ENCODE assay signal across 19 cellular contexts in genomic region chr22:19972652-19973550, GRCh38.
"Had no signal": no experiment of that assay in that cellular context is flagged by ENCODE, and none has a peak within 500 bp of the region (broad histone marks: within the 10 kb centered on the region; RNA-seq: fewer than 3 reads in every experiment).

No MANE protein-coding gene starts in this region.

- H3K4me1 ChIP-seq: parathyroid adenoma had no signal

- ATAC-seq: activated CD4-positive, CD25-positive, alpha-beta regulatory T cell treated with anti-CD3 and anti-CD28 coated beads, Interleukin-2, amount 50 U/mL, for 24 hours; activated naive CD8-positive, alpha-beta T cell treated with anti-CD3 and anti-CD28 coated beads, Interleukin-2, amount 50 U/mL, for 24 hours; heart left ventricle; left lobe of liver; right cardiac atrium had no signal

- H3K4me3 Mint-ChIP-seq: activated CD4-positive, alpha-beta memory T cell treated with anti-CD3 and anti-CD28 coated beads, Interleukin-2, amount 10 ng/mL, durations not matched to agents 7 days and 5 days; activated CD4-positive, alpha-beta T cell treated with anti-CD3 and anti-CD28 coated beads, Interleukin-2, amount 10 ng/mL, durations not matched to agents 24 days and 14 days; activated naive CD8-positive, alpha-beta T cell treated with anti-CD3 and anti-CD28 coated beads, Interleukin-2, amount 50 U/mL, for 24 hours; brain; nephron; stimulated activated naive CD8-positive, alpha-beta T cell treated with anti-CD3 and anti-CD28 coated beads, Interleukin-15, amount 100 ng/mL, for 72 hours; T-helper 1 cell treated with Interleukin-12 subunit alpha and Interleukin-12 subunit beta and Interleukin-4 antibody, amounts not matched to agents 30 μg/mL and 1 μg/mL, for 36 hours had no signal

- H3K36me3 ChIP-seq: transverse colon had no signal

- H3K9me3 ChIP-seq: heart left ventricle, transverse colon had no signal

- H3K27ac ChIP-seq: epithelial cell of prostate, parathyroid adenoma, transverse colon had no signal

- DNase-seq: activated CD4-positive, alpha-beta memory T cell treated with anti-CD3 and anti-CD28 coated beads, Interleukin-2, amount 10 ng/mL, durations not matched to agents 7 days and 5 days; activated CD4-positive, alpha-beta T cell treated with anti-CD3 and anti-CD28 coated beads, Interleukin-2, amount 10 ng/mL, durations not matched to agents 24 days and 14 days; activated effector memory CD4-positive, alpha-beta T cell treated with anti-CD3 and anti-CD28 coated beads, Interleukin-2, amount 50 U/mL, for 16 hours; activated naive CD4-positive, alpha-beta T cell treated with anti-CD3 and anti-CD28 coated beads, Interleukin-2, amount 50 U/mL, for 16 hours; activated naive CD8-positive, alpha-beta T cell treated with anti-CD3 and anti-CD28 coated beads, Interleukin-2, amount 50 U/mL, for 24 hours; anterior cingulate cortex; heart left ventricle; nucleus accumbens; right cardiac atrium; stimulated activated CD4-positive, alpha-beta T cell treated with anti-CD3 and anti-CD28 coated beads, Interleukin-1b, Interleukin-23, amount 100 ng/mL, for 48 hours; stimulated activated naive CD8-positive, alpha-beta T cell treated with anti-CD3 and anti-CD28 coated beads, Interleukin-15, amount 100 ng/mL, for 72 hours; transverse colon had no signal

- H2AFZ ChIP-seq: parathyroid adenoma had no signal

- H3K27ac Mint-ChIP-seq: activated CD4-positive, alpha-beta memory T cell treated with anti-CD3 and anti-CD28 coated beads, Interleukin-2, amount 10 ng/mL, durations not matched to agents 7 days and 5 days; activated CD4-positive, alpha-beta T cell treated with anti-CD3 and anti-CD28 coated beads, Interleukin-2, amount 10 ng/mL, durations not matched to agents 24 days and 14 days; activated naive CD8-positive, alpha-beta T cell treated with anti-CD3 and anti-CD28 coated beads, Interleukin-2, amount 50 U/mL, for 24 hours; nephron; T-helper 1 cell treated with Interleukin-12 subunit alpha and Interleukin-12 subunit beta and Interleukin-4 antibody, amounts not matched to agents 30 μg/mL and 1 μg/mL, for 36 hours had no signal

- H3K27me3 ChIP-seq: heart left ventricle, transverse colon had no signal

- H3K9me3 Mint-ChIP-seq: activated CD4-positive, alpha-beta memory T cell treated with anti-CD3 and anti-CD28 coated beads, Interleukin-2, amount 10 ng/mL, durations not matched to agents 7 days and 5 days; activated CD4-positive, alpha-beta T cell treated with anti-CD3 and anti-CD28 coated beads, Interleukin-2, amount 10 ng/mL, durations not matched to agents 24 days and 14 days; activated naive CD8-positive, alpha-beta T cell treated with anti-CD3 and anti-CD28 coated beads, Interleukin-2, amount 50 U/mL, for 24 hours; brain; nephron; stimulated activated naive CD8-positive, alpha-beta T cell treated with anti-CD3 and anti-CD28 coated beads, Interleukin-15, amount 100 ng/mL, for 72 hours; T-helper 1 cell treated with Interleukin-12 subunit alpha and Interleukin-12 subunit beta and Interleukin-4 antibody, amounts not matched to agents 30 μg/mL and 1 μg/mL, for 36 hours had no signal

- H3K4me3 ChIP-seq: heart left ventricle, transverse colon had no signal

- H3K9ac ChIP-seq: parathyroid adenoma had no signal

- H3K27me3 Mint-ChIP-seq: activated CD4-positive, alpha-beta memory T cell treated with anti-CD3 and anti-CD28 coated beads, Interleukin-2, amount 10 ng/mL, durations not matched to agents 7 days and 5 days; activated CD4-positive, alpha-beta T cell treated with anti-CD3 and anti-CD28 coated beads, Interleukin-2, amount 10 ng/mL, durations not matched to agents 24 days and 14 days; activated naive CD8-positive, alpha-beta T cell treated with anti-CD3 and anti-CD28 coated beads, Interleukin-2, amount 50 U/mL, for 24 hours; brain; stimulated activated naive CD8-positive, alpha-beta T cell treated with anti-CD3 and anti-CD28 coated beads, Interleukin-15, amount 100 ng/mL, for 72 hours had no signal
